ENCODE assay signal across 8 cellular contexts in genomic region chr1:247118946-247119446, GRCh38. TPM values are rescaled to one million over a fixed set of nuclear protein-coding genes. Genes with fewer than 3 reads are reported as not detected.
DNase-seq lines count a peak whose midpoint lies in the region; ATAC-seq and TF ChIP-seq lines count a peak whose summit lies in the region.

No MANE protein-coding gene starts in this region.

- no peak overlapping the region for H3K4me3 Mint-ChIP-seq in activated T-helper 1 cell treated with anti-CD3 and anti-CD28 coated beads, Interleukin-12 subunit alpha, Interleukin-12 subunit beta, Interleukin-2, Interleukin-4 antibody, amounts not matched to agents 30 ng/mL and 10 ng/mL and 1 ng/mL, durations not matched to agents 14 hours and 24 hours and 36 hours

- DNase-seq in stimulated activated CD4-positive, alpha-beta T cell treated with anti-CD3 and anti-CD28 coated beads, Interleukin-12 subunit alpha, Interleukin-12 subunit beta, amount 100 ng/mL, for 4 hours: peak; percentile 18
- DNase-seq in stimulated activated CD4-positive, alpha-beta T cell treated with anti-CD3 and anti-CD28 coated beads, Interleukin-4, amount 100 ng/mL, for 24 hours: no peak
- DNase-seq in OCI-LY7 (ENCODE audit: low spot score): peak; percentile 47
- DNase-seq in erythroblast (lab: John Stamatoyannopoulos, UW): peak; percentile 53 to 66
- no peak for DNase-seq in aorta
- DNase-seq in activated T-helper 1 cell treated with anti-CD3 and anti-CD28 coated beads, Interleukin-12 subunit alpha, Interleukin-12 subunit beta, Interleukin-2, Interleukin-4 antibody, amounts not matched to agents 30 ng/mL and 10 ng/mL and 1 ng/mL, durations not matched to agents 14 hours and 24 hours and 36 hours (ENCODE audit: low spot score): no peak
- no peak for DNase-seq in dedifferentiated amniotic fluid mesenchymal stem cell (ENCODE audit: extremely low spot score)

- no peaks in the 10 kb centered on the region for H3K27me3 ChIP-seq in aorta (ENCODE audit: control insufficient read depth in 1 of 2, insufficient read depth in 2 of 2, low read length in 1 of 2)

- H3K9me2 ChIP-seq in OCI-LY7 (ENCODE audit: insufficient read depth, low read length): no peaks in the 10 kb centered on the region

- POLR2A ChIA-PET in OCI-LY7 (lab: Charles Lee): no interaction called here

- no peak overlapping the region for H3K27ac Mint-ChIP-seq in activated T-helper 1 cell treated with anti-CD3 and anti-CD28 coated beads, Interleukin-12 subunit alpha, Interleukin-12 subunit beta, Interleukin-2, Interleukin-4 antibody, amounts not matched to agents 30 ng/mL and 10 ng/mL and 1 ng/mL, durations not matched to agents 14 hours and 24 hours and 36 hours

- 0 out of 2 replicates have a peak, but pooled peaks have one; percentile 30 for TF ChIP-seq CTCF in OCI-LY7 (conservative IDR thresholded peaks at IDR 0.05; ENCODE audit: low read length)

- no peaks in the 10 kb centered on the region for H3K79me2 ChIP-seq in OCI-LY7 (ENCODE audit: insufficient read depth, low read depth, low read length)

- peaks cover 1% of the 10 kb centered on the region for H3K36me3 Mint-ChIP-seq in activated T-helper 1 cell treated with anti-CD3 and anti-CD28 coated beads, Interleukin-12 subunit alpha, Interleukin-12 subunit beta, Interleukin-2, Interleukin-4 antibody, amounts not matched to agents 30 ng/mL and 10 ng/mL and 1 ng/mL, durations not matched to agents 14 hours and 24 hours and 36 hours (ENCODE audit: low read depth)

- H3K4me3 ChIP-seq in OCI-LY7 (ENCODE audit: low read depth, low read length, poor library complexity, severe bottlenecking) (no peak overlapping the region), aorta (ENCODE audit: low read length in 2 of 2) (no peak overlapping the region)

- H3K27me3 Mint-ChIP-seq in activated T-helper 1 cell treated with anti-CD3 and anti-CD28 coated beads, Interleukin-12 subunit alpha, Interleukin-12 subunit beta, Interleukin-2, Interleukin-4 antibody, amounts not matched to agents 30 ng/mL and 10 ng/mL and 1 ng/mL, durations not matched to agents 14 hours and 24 hours and 36 hours (ENCODE audit: insufficient read depth): peaks cover 3% of the 10 kb centered on the region

- H3K27ac ChIP-seq in OCI-LY7 (ENCODE audit: low read depth, low read length, poor library complexity, severe bottlenecking): no peak overlapping the region
- H3K27ac ChIP-seq in aorta (ENCODE audit: low read depth in 1 of 2, low read length in 2 of 2): no peak overlapping the region

- H3K4me1 ChIP-seq in OCI-LY7 (ENCODE audit: insufficient read depth, low read length, poor library complexity, severe bottlenecking) (no peaks in the 10 kb centered on the region), aorta (ENCODE audit: control insufficient read depth in 1 of 2, insufficient read depth in 2 of 2, low read length in 2 of 2) (no peaks in the 10 kb centered on the region)

- no peaks in the 10 kb centered on the region for H3K4me1 Mint-ChIP-seq in activated T-helper 1 cell treated with anti-CD3 and anti-CD28 coated beads, Interleukin-12 subunit alpha, Interleukin-12 subunit beta, Interleukin-2, Interleukin-4 antibody, amounts not matched to agents 30 ng/mL and 10 ng/mL and 1 ng/mL, durations not matched to agents 14 hours and 24 hours and 36 hours (ENCODE audit: low read depth)

- H3K36me3 ChIP-seq in OCI-LY7 (ENCODE audit: insufficient read depth, low read length) (no peaks in the 10 kb centered on the region), aorta (ENCODE audit: control insufficient read depth in 1 of 2, insufficient read depth in 2 of 2, low read length in 1 of 2) (no peaks in the 10 kb centered on the region)

- 65 to 75% methylated on average over 8 to 11 of the region's 11 CpGs for WGBS in aorta, 2 donors

- H4K20me1 ChIP-seq in OCI-LY7 (ENCODE audit: insufficient read depth, low read length): no peaks in the 10 kb centered on the region

- H3K9me3 Mint-ChIP-seq in activated T-helper 1 cell treated with anti-CD3 and anti-CD28 coated beads, Interleukin-12 subunit alpha, Interleukin-12 subunit beta, Interleukin-2, Interleukin-4 antibody, amounts not matched to agents 30 ng/mL and 10 ng/mL and 1 ng/mL, durations not matched to agents 14 hours and 24 hours and 36 hours: peaks cover 7% of the 10 kb centered on the region

- no peaks in the 10 kb centered on the region for H3K9me3 ChIP-seq in OCI-LY7 (ENCODE audit: low read length)
- H3K9me3 ChIP-seq in aorta (ENCODE audit: control insufficient read depth, low read length): no peaks in the 10 kb centered on the region

- no peak for TF ChIP-seq POLR2A in erythroblast (IDR thresholded peaks at IDR 0.05; ENCODE audit: low read length)

- CTCF ChIA-PET in OCI-LY7 (lab: Charles Lee; ENCODE audit: unreplicated experiment): no interaction called here

- intact Hi-C loops in OCI-LY7 (cut with micrococcal nuclease; ENCODE audit: unreplicated experiment) (no loop called here), aorta (cut with DNase I) (no loop called here)
- intact Hi-C loops in activated T-helper 1 cell treated with anti-CD3 and anti-CD28 coated beads, Interleukin-12 subunit alpha, Interleukin-12 subunit beta, Interleukin-2, Interleukin-4 antibody, amounts not matched to agents 30 ng/mL and 10 ng/mL and 1 ng/mL, durations not matched to agents 14 hours and 24 hours and 36 hours (cut with micrococcal nuclease): no loop called here

- H3K4me2 ChIP-seq in OCI-LY7 (ENCODE audit: low read length): no peak overlapping the region

- BruUV-seq in OCI-LY7 (replicated peaks; lab: Mats Ljungman, UMichigan): no TSS peak

- peak; percentile 52 for ATAC-seq in aorta (ENCODE audit: low FRiP score)
- ATAC-seq in HG03095 (IDR thresholded peaks at IDR 0.05; ENCODE audit: unreplicated experiment): no peak

- no peak overlapping the region for H2AFZ ChIP-seq in OCI-LY7 (ENCODE audit: low read length)

RNA-seq across cellular contexts. Expression of gene ZNF669, which starts 14.8 kb away (rescaled TPM):
- 16.9 and 17.4 TPM in 2 replicates for total RNA-seq in OCI-LY7 (2014; rRNA removed; shearing (Covaris generic))
- total RNA-seq in OCI-LY7 (2022) (13.6 and 15.5 TPM in 2 replicates), aorta (1 to 10 TPM; 6.0 to 8.4 TPM)
- 1 to 10 TPM; 2.4 to 2.5 TPM for polyA plus RNA-seq in aorta
- total RNA-seq in activated T-helper 1 cell treated with anti-CD3 and anti-CD28 coated beads, Interleukin-12 subunit alpha, Interleukin-12 subunit beta, Interleukin-2, Interleukin-4 antibody, amounts not matched to agents 30 ng/mL and 10 ng/mL and 1 ng/mL, durations not matched to agents 14 hours and 24 hours and 36 hours: 8.0 and 9.5 TPM in 2 replicates

RNA-seq across cellular contexts. Expression of gene ZNF670, which starts 40.4 kb away (rescaled TPM):
- total RNA-seq in OCI-LY7 (2014; rRNA removed; shearing (Covaris generic)): 5.5 and 5.8 TPM in 2 replicates
- total RNA-seq in OCI-LY7 (2022) (8.0 and 8.6 TPM in 2 replicates), aorta (1 to 10 TPM; 2.9 to 4.1 TPM)
- polyA plus RNA-seq in aorta: under 1 TPM; 0.88 to 0.90 TPM
- 2.5 and 2.9 TPM in 2 replicates for total RNA-seq in activated T-helper 1 cell treated with anti-CD3 and anti-CD28 coated beads, Interleukin-12 subunit alpha, Interleukin-12 subunit beta, Interleukin-2, Interleukin-4 antibody, amounts not matched to agents 30 ng/mL and 10 ng/mL and 1 ng/mL, durations not matched to agents 14 hours and 24 hours and 36 hours

RNA-seq across cellular contexts. Expression of gene ZNF124, which starts 52.8 kb away (rescaled TPM):
- total RNA-seq in OCI-LY7 (2014; rRNA removed; shearing (Covaris generic)): 24.7 and 29.0 TPM in 2 replicates
- total RNA-seq in OCI-LY7 (2022) (32.9 and 33.3 TPM in 2 replicates), aorta (10 to 100 TPM; 22.9 to 39.7 TPM)
- polyA plus RNA-seq in aorta: 1 to 10 TPM in 1 of 2 donors, under 1 TPM in 1; 0.77 to 5.0 TPM
- 14.9 and 15.5 TPM in 2 replicates for total RNA-seq in activated T-helper 1 cell treated with anti-CD3 and anti-CD28 coated beads, Interleukin-12 subunit alpha, Interleukin-12 subunit beta, Interleukin-2, Interleukin-4 antibody, amounts not matched to agents 30 ng/mL and 10 ng/mL and 1 ng/mL, durations not matched to agents 14 hours and 24 hours and 36 hours

Comparison
In these comparisons a context has a peak if more than half of its experiments do, and no peak if none do; other contexts are left out.
1. DNase-seq: peak in stimulated activated CD4-positive, alpha-beta T cell treated with anti-CD3 and anti-CD28 coated beads, Interleukin-12 subunit alpha, Interleukin-12 subunit beta, amount 100 ng/mL, for 4 hours (single experiment), OCI-LY7 (single experiment) and erythroblast (2 of 2); none in stimulated activated CD4-positive, alpha-beta T cell treated with anti-CD3 and anti-CD28 coated beads, Interleukin-4, amount 100 ng/mL, for 24 hours (single experiment), aorta (0 of 2), activated T-helper 1 cell treated with anti-CD3 and anti-CD28 coated beads, Interleukin-12 subunit alpha, Interleukin-12 subunit beta, Interleukin-2, Interleukin-4 antibody, amounts not matched to agents 30 ng/mL and 10 ng/mL and 1 ng/mL, durations not matched to agents 14 hours and 24 hours and 36 hours (single experiment) and dedifferentiated amniotic fluid mesenchymal stem cell (single experiment).